8 cellular contexts compared by ENCODE assay signal in genomic region chr3:93979850-93980677, GRCh38. TPM values are rescaled to one million over a fixed set of nuclear protein-coding genes. Genes with fewer than 3 reads are reported as not detected.
DNase-seq lines count a peak whose midpoint lies in the region; ATAC-seq lines count a peak whose summit lies in the region.

TSS of gene ARL13B (plus strand) at chr3:93980155. CDS start at chr3:93980424, 269 bp downstream.

- H3K18ac ChIP-seq in mesendoderm (ENCODE audit: low read length), result no peak within 1 kb of the TSS

- H3K4me1 ChIP-seq in NT2/D1 (ENCODE audit: insufficient read depth, insufficient read length) (no peaks in the 10 kb centered on the region), endocrine pancreas (ENCODE audit: control insufficient read depth, insufficient read depth, low read length) (peaks cover 5% of the 10 kb centered on the region), mesendoderm (ENCODE audit: control insufficient read depth, low read depth, low read length) (no peaks in the 10 kb centered on the region)

- peak; percentile 100 for ATAC-seq in GM21381 (IDR thresholded peaks at IDR 0.05; ENCODE audit: unreplicated experiment)

- H2BK5ac ChIP-seq in mesendoderm (ENCODE audit: low read length), result no peak within 1 kb of the TSS

- H3K27me3 ChIP-seq in NT2/D1 (ENCODE audit: insufficient read depth, insufficient read length), result no peaks in the 10 kb centered on the region
- no peaks in the 10 kb centered on the region for H3K27me3 ChIP-seq in endocrine pancreas (ENCODE audit: control insufficient read depth, insufficient read depth, low read length)
- no peaks in the 10 kb centered on the region for H3K27me3 ChIP-seq in mesendoderm (ENCODE audit: insufficient read depth, low read length, poor library complexity)

- H3K56ac ChIP-seq in mesendoderm (ENCODE audit: low read length), result peak within 1 kb of the TSS; percentile 94

- no peak within 1 kb of the TSS for H2BK15ac ChIP-seq in mesendoderm (replicated peaks; ENCODE audit: low read depth)

- H3K4ac ChIP-seq in mesendoderm (ENCODE audit: low read depth, low read length), result no peak within 1 kb of the TSS

- H3K4me3 ChIP-seq in NT2/D1 (ENCODE audit: insufficient read length, low read depth) (peak within 1 kb of the TSS; percentile 89), endocrine pancreas (ENCODE audit: control insufficient read depth, insufficient read depth, low read length) (peak within 1 kb of the TSS; percentile 87), mesendoderm (ENCODE audit: low read length) (peak within 1 kb of the TSS; percentile 84)

- peak within 1 kb of the TSS; percentile 90 for H3K27ac ChIP-seq in mesendoderm (ENCODE audit: low read depth, low read length)

- H2BK120ac ChIP-seq in mesendoderm (ENCODE audit: low read depth, low read length), result no peak within 1 kb of the TSS

- H3K79me1 ChIP-seq in mesendoderm (ENCODE audit: low read length), result peaks cover 2% of the 10 kb centered on the region

- no peaks in the 10 kb centered on the region for H3K9me3 ChIP-seq in NT2/D1 (ENCODE audit: insufficient read depth, low read length)
- no peaks in the 10 kb centered on the region for H3K9me3 ChIP-seq in endocrine pancreas (ENCODE audit: control insufficient read depth, low read length)

- no peak within 1 kb of the TSS for H4K5ac ChIP-seq in mesendoderm (ENCODE audit: low read length)

- no CpG with 5 or more reads among the region's 66 CpGs for WGBS in mesendoderm (ENCODE audit: extremely low coverage, insufficient coverage, low lambda C conversion rate)

- H3K4me2 ChIP-seq in mesendoderm (ENCODE audit: low read length), result peak within 1 kb of the TSS; percentile 58

- H3K36me3 ChIP-seq in NT2/D1 (ENCODE audit: insufficient read depth, insufficient read length, low read length) (no peaks in the 10 kb centered on the region), endocrine pancreas (ENCODE audit: control insufficient read depth, insufficient read depth, low read length) (no peaks in the 10 kb centered on the region), mesendoderm (ENCODE audit: control insufficient read depth, insufficient read depth, low read length) (no peaks in the 10 kb centered on the region)

- DNase-seq in COR-L47 (lab: John Stamatoyannopoulos, UW) (peak; percentile 99), HUDEP-2 (lab: John Stamatoyannopoulos, UW; ENCODE audit: unreplicated experiment in 76 of 76) (peak; percentile 5 to 98 (median 95)), NT2/D1 (ENCODE audit: low read depth, low spot score) (peak; percentile 97), mesendoderm (peak; percentile 100)
- peak; percentile 87 for DNase-seq in activated CD8-positive, alpha-beta memory T cell treated with anti-CD3 and anti-CD28 coated beads, Interleukin-2, amount 50 U/mL, for 1 hour (ENCODE audit: extremely low read depth)
- DNase-seq in stimulated activated CD8-positive, alpha-beta memory T cell treated with anti-CD3 and anti-CD28 coated beads, Interleukin-15, amount 100 ng/mL, for 1 hour (ENCODE audit: low read depth), result peak; percentile 81

- no peak within 1 kb of the TSS for H3K23ac ChIP-seq in mesendoderm (ENCODE audit: low read length)

- peak within 1 kb of the TSS; percentile 83 for H3K9ac ChIP-seq in NT2/D1 (ENCODE audit: insufficient read length, low read depth)
- peak within 1 kb of the TSS; percentile 87 for H3K9ac ChIP-seq in endocrine pancreas (ENCODE audit: control insufficient read depth, insufficient read depth, low read length)
- peak within 1 kb of the TSS; percentile 80 for H3K9ac ChIP-seq in mesendoderm (ENCODE audit: low read length)

- no peak within 1 kb of the TSS for H2AK5ac ChIP-seq in mesendoderm (ENCODE audit: low read length)

- H4K8ac ChIP-seq in mesendoderm (ENCODE audit: low read depth, low read length), result no peak within 1 kb of the TSS

- peaks cover 12% of the 10 kb centered on the region for H3K79me2 ChIP-seq in mesendoderm (ENCODE audit: control insufficient read depth, insufficient read depth, low read length)

RNA-seq across cellular contexts. Expression of gene ARL13B, which starts in this region (rescaled TPM):
- polyA plus RNA-seq in mesendoderm (2013, experiment 1 of 2), result 8.9 TPM
- polyA plus RNA-seq in mesendoderm (2013, experiment 2 of 2), result 8.9 TPM

Comparison
In these comparisons a context has a peak if more than half of its experiments do, and no peak if none do; other contexts are left out.
1. Peak in every context shown above with its lines: DNase-seq, ATAC-seq, H3K4me3 ChIP-seq and H3K27ac ChIP-seq.